29 cellular contexts compared by ENCODE assay signal in genomic region chr6:68139130-68139529, GRCh38.
DNase-seq lines count a peak whose midpoint lies in the region; ATAC-seq and TF ChIP-seq lines count a peak whose summit lies in the region.
"Had no signal": no experiment of that assay in that cellular context is flagged by ENCODE, and none has a peak within 500 bp of the region (broad histone marks: within the 10 kb centered on the region; RNA-seq: fewer than 3 reads in every experiment).

No MANE protein-coding gene starts in this region.

- H3K27ac ChIP-seq in A673 (ENCODE audit: low read depth, low read length, poor library complexity, severe bottlenecking) (no peak overlapping the region), iPS DF 6.9 (ENCODE audit: low read length) (no peak overlapping the region)
- H3K27ac ChIP-seq: stomach, tibial artery, VCaP had no signal

- H3K4me3 Mint-ChIP-seq in type B pancreatic cell = no peak overlapping the region
- no peak overlapping the region for H3K4me3 Mint-ChIP-seq in CD14-positive monocyte
- H3K4me3 Mint-ChIP-seq: activated naive CD8-positive, alpha-beta T cell; nephron progenitor cell had no signal

- H3K36me3 Mint-ChIP-seq in type B pancreatic cell = no peaks in the 10 kb centered on the region
- no peaks in the 10 kb centered on the region for H3K36me3 Mint-ChIP-seq in CD14-positive monocyte
- H3K36me3 Mint-ChIP-seq: activated naive CD8-positive, alpha-beta T cell had no signal

- POLR2A ChIA-PET in A673 (lab: Charles Lee; ENCODE audit: low non-redundant PET) = no interaction called here

- no peaks in the 10 kb centered on the region for H3K9me3 ChIP-seq in A673 (ENCODE audit: low read depth, low read length, poor library complexity, severe bottlenecking)
- H3K9me3 ChIP-seq in iPS DF 6.9 (ENCODE audit: control insufficient read depth, insufficient read depth, low read length) = no peaks in the 10 kb centered on the region

- H3K27ac Mint-ChIP-seq in type B pancreatic cell (no peak overlapping the region), CD14-positive monocyte (no peak overlapping the region)
- H3K27ac Mint-ChIP-seq: activated naive CD8-positive, alpha-beta T cell; nephron progenitor cell had no signal

- no peaks in the 10 kb centered on the region for H3K4me1 ChIP-seq in A673 (ENCODE audit: insufficient read depth, low read length, poor library complexity, severe bottlenecking)
- H3K4me1 ChIP-seq in iPS DF 6.9 (ENCODE audit: control insufficient read depth, insufficient read depth, low read length) = no peaks in the 10 kb centered on the region
- H3K4me1 ChIP-seq: stomach, tibial artery had no signal

- DNase-seq in A673 (ENCODE audit: low spot score) (peak; percentile 7), ELF-1 (ENCODE audit: low read depth, low spot score) (peak; percentile 60), NCI-H748 (lab: John Stamatoyannopoulos, UW; ENCODE audit: unreplicated experiment) (peak; percentile 97), iPS DF 6.9 (ENCODE audit: low read depth, low spot score) (peak; percentile 55), type B pancreatic cell (ENCODE audit: extremely low spot score, unreplicated experiment) (no peak), CD14-positive monocyte (ENCODE audit: low spot score) (no peak), left ventricle myocardium superior (no peak)
- DNase-seq: activated CD4-positive, alpha-beta T cell treated with anti-CD3 and anti-CD28 coated beads for 48 hours; activated CD8-positive, alpha-beta memory T cell treated with anti-CD3 and anti-CD28 coated beads for 24 hours; activated effector memory CD4-positive, alpha-beta T cell treated with Interleukin-2 at 50 U/mL for 16 hours; anterior cingulate cortex; C1 segment of cervical spinal cord; effector CD8-positive, alpha-beta T cell; Karpas-422; left cardiac atrium; mammary epithelial cell; NCI-H187; NCI-H2227 treated with DMSO at 0.1 percent for 48 hours; nephron progenitor cell; right cardiac atrium; SIG-M5; stimulated activated CD4-positive, alpha-beta T cell treated with anti-CD3 and anti-CD28 coated beads, Interleukin-2, amount 100 ng/mL, for 24 hours; stomach; SW 1271; T-helper 9 cell; tibial artery had no signal

- H3K27me3 ChIP-seq in A673 (replicated peaks; ENCODE audit: insufficient read depth, low read depth, low read length, poor library complexity) (no peaks in the 10 kb centered on the region), iPS DF 6.9 (ENCODE audit: control insufficient read depth, insufficient read depth, low read length) (no peaks in the 10 kb centered on the region)
- H3K27me3 ChIP-seq: stomach, tibial artery had no signal

- no peaks in the 10 kb centered on the region for H3K36me3 ChIP-seq in A673 (ENCODE audit: insufficient read depth, low read length, poor library complexity, severe bottlenecking)
- H3K36me3 ChIP-seq in iPS DF 6.9 (ENCODE audit: control insufficient read depth, insufficient read depth, low read length) = no peaks in the 10 kb centered on the region
- H3K36me3 ChIP-seq: stomach, tibial artery had no signal

- ATAC-seq in left ventricle myocardium superior = no peak
- ATAC-seq: HepG2, left cardiac atrium, right cardiac atrium had no signal

- no CpG with 5 or more reads among the region's 1 CpG for WGBS in iPS DF 6.9 (ENCODE audit: insufficient coverage, insufficient read length)

- BruUV-seq in A673 (replicated peaks; lab: Mats Ljungman, UMichigan) = no TSS peak

- intact Hi-C loops in A673 (cut with micrococcal nuclease; ENCODE audit: unreplicated experiment) (no loop called here), CD14-positive monocyte (cut with micrococcal nuclease) (no loop called here), left ventricle myocardium superior (cut with micrococcal nuclease) (no loop called here)

- CTCF ChIA-PET in A673 (lab: Charles Lee) = no interaction called here

- no peaks in the 10 kb centered on the region for H3K27me3 Mint-ChIP-seq in type B pancreatic cell
- no peaks in the 10 kb centered on the region for H3K27me3 Mint-ChIP-seq in CD14-positive monocyte (ENCODE audit: low read depth in 3 of 3)
- H3K27me3 Mint-ChIP-seq: activated naive CD8-positive, alpha-beta T cell had no signal

- H3K9me3 Mint-ChIP-seq in type B pancreatic cell (no peaks in the 10 kb centered on the region), CD14-positive monocyte (peaks cover 3 to 18% (median 12%) of the 10 kb centered on the region in 7 donors)
- H3K9me3 Mint-ChIP-seq: nephron progenitor cell had no signal

- H3K4me1 Mint-ChIP-seq in type B pancreatic cell (ENCODE audit: unreplicated experiment) = peaks cover 3% of the 10 kb centered on the region
- no peaks in the 10 kb centered on the region for H3K4me1 Mint-ChIP-seq in CD14-positive monocyte
- H3K4me1 Mint-ChIP-seq: nephron progenitor cell had no signal

- H3K4me3 ChIP-seq in A673 (ENCODE audit: low read depth, low read length, poor library complexity, severe bottlenecking) = no peak overlapping the region
- no peak overlapping the region for H3K4me3 ChIP-seq in iPS DF 6.9 (ENCODE audit: low read length)
- H3K4me3 ChIP-seq: stomach, tibial artery had no signal

- TF ChIP-seq CTCF in A673 (conservative IDR thresholded peaks at IDR 0.05; ENCODE audit: low read depth, low read length) = no peak
- no peak for TF ChIP-seq CTCF in type B pancreatic cell (conservative IDR thresholded peaks at IDR 0.05)
- TF ChIP-seq CTCF in CD14-positive monocyte (IDR thresholded peaks at IDR 0.05) = no peak

Comparison
In these comparisons a context has a peak if more than half of its experiments do, and no peak if none do; other contexts are left out.
1. DNase-seq: peak in A673 (single experiment), ELF-1 (single experiment), NCI-H748 (single experiment) and iPS DF 6.9 (single experiment); none in type B pancreatic cell (single experiment), CD14-positive monocyte (single experiment) and left ventricle myocardium superior (single experiment).